In genomic region chr1:39129514-39129913, GRCh38 we compare ENCODE assay signal across 1 cellular context.
TF ChIP-seq lines count a peak whose summit lies in the region.

No MANE protein-coding gene starts in this region.

TF ChIP-seq in H1, 55 proteins besides CTCF, POLR2A, EP300 and RAD21 (continued from another document):
- TF ChIP-seq CHD7 (IDR thresholded peaks at IDR 0.05; ENCODE audit: insufficient replicate concordance, low read length) (no peak), JUN (IDR thresholded peaks at IDR 0.05; ENCODE audit: low read depth, low read length) (no peak), CHD2 (IDR thresholded peaks at IDR 0.05; ENCODE audit: low read length) (no peak)
